Comparison of ENCODE assay signal across 22 cellular contexts in genomic region chr7:47548546-47548945, GRCh38. TPM values are rescaled to one million over a fixed set of nuclear protein-coding genes. Genes with fewer than 3 reads are reported as not detected.
"Had no signal": no experiment of that assay in that cellular context is flagged by ENCODE, and none has a peak within 500 bp of the region (broad histone marks: within the 10 kb centered on the region; RNA-seq: fewer than 3 reads in every experiment).

No MANE protein-coding gene starts in this region.

- H3K9me3 ChIP-seq: left lung, right lobe of liver, transverse colon had no signal

- DNase-seq: activated CD4-positive, alpha-beta T cell treated with anti-CD3 and anti-CD28 coated beads, Interleukin-2, amount 10 ng/mL, durations not matched to agents 7 days and 5 days; activated CD4-positive, CD25-positive, alpha-beta regulatory T cell treated with anti-CD3 and anti-CD28 coated beads, Interleukin-2, amount 50 U/mL, for 72 hours; activated CD8-positive, alpha-beta memory T cell treated with anti-CD3 and anti-CD28 coated beads, Interleukin-2, amount 10 ng/mL, durations not matched to agents 7 days and 5 days; activated CD8-positive, alpha-beta T cell treated with anti-CD3 and anti-CD28 coated beads for 36 hours; activated gamma-delta T cell; activated T-cell treated with anti-CD3 and anti-CD28 coated beads for 4 hours; dermis blood vessel endothelial cell; effector CD8-positive, alpha-beta T cell; erythroblast; occipital lobe; right lobe of liver; stimulated activated CD4-positive, alpha-beta T cell treated with anti-CD3 and anti-CD28 coated beads, Interleukin-2, amount 100 ng/mL, for 24 hours; transverse colon had no signal

- H3K27ac ChIP-seq: left lung, right lobe of liver, transverse colon, VCaP had no signal

- H3K4me1 Mint-ChIP-seq: activated CD4-positive, alpha-beta T cell treated with anti-CD3 and anti-CD28 coated beads, Interleukin-2, amount 10 ng/mL, durations not matched to agents 7 days and 5 days; activated CD8-positive, alpha-beta memory T cell treated with anti-CD3 and anti-CD28 coated beads, Interleukin-2, amount 10 ng/mL, durations not matched to agents 7 days and 5 days; stimulated activated effector memory CD8-positive, alpha-beta T cell treated with anti-CD3 and anti-CD28 coated beads, Interleukin-12 subunit alpha, Interleukin-12 subunit beta, amount 100 ng/mL, for 72 hours had no signal

- H3K4me3 Mint-ChIP-seq: activated CD4-positive, alpha-beta T cell treated with anti-CD3 and anti-CD28 coated beads, Interleukin-2, amount 10 ng/mL, durations not matched to agents 7 days and 5 days; activated CD8-positive, alpha-beta memory T cell treated with anti-CD3 and anti-CD28 coated beads, Interleukin-2, amount 10 ng/mL, durations not matched to agents 7 days and 5 days; activated CD8-positive, alpha-beta T cell treated with anti-CD3 and anti-CD28 coated beads for 36 hours; activated T-helper 1 cell treated with anti-CD3 and anti-CD28 coated beads, Interleukin-12 subunit alpha, Interleukin-12 subunit beta, Interleukin-2, Interleukin-4 antibody, amounts not matched to agents 30 ng/mL and 10 ng/mL and 1 ng/mL, durations not matched to agents 14 hours and 24 hours and 36 hours; brain; nephron; stimulated activated effector memory CD8-positive, alpha-beta T cell treated with anti-CD3 and anti-CD28 coated beads, Interleukin-12 subunit alpha, Interleukin-12 subunit beta, amount 100 ng/mL, for 72 hours; T-helper 2 cell treated with Interferon-gamma antibody and Interleukin-4, amounts not matched to agents 5 μg/mL and 100 μg/mL, for 36 hours had no signal

- H3K36me3 ChIP-seq: left lung, transverse colon had no signal

- H3K27me3 ChIP-seq: left lung, right lobe of liver, transverse colon had no signal

- ATAC-seq: activated CD8-positive, alpha-beta memory T cell treated with anti-CD3 and anti-CD28 coated beads, Interleukin-2, amount 10 ng/mL, durations not matched to agents 7 days and 5 days; activated CD8-positive, alpha-beta T cell treated with anti-CD3 and anti-CD28 coated beads for 36 hours; activated naive CD4-positive, alpha-beta T cell treated with anti-CD3 and anti-CD28 coated beads, Interleukin-2, amount 50 U/mL, for 72 hours; left lung; right lobe of liver; stimulated activated effector memory CD8-positive, alpha-beta T cell treated with anti-CD3 and anti-CD28 coated beads, Interleukin-12 subunit alpha, Interleukin-12 subunit beta, amount 100 ng/mL, for 72 hours had no signal

- H3K27ac Mint-ChIP-seq: activated CD4-positive, alpha-beta T cell treated with anti-CD3 and anti-CD28 coated beads, Interleukin-2, amount 10 ng/mL, durations not matched to agents 7 days and 5 days; activated CD8-positive, alpha-beta memory T cell treated with anti-CD3 and anti-CD28 coated beads, Interleukin-2, amount 10 ng/mL, durations not matched to agents 7 days and 5 days; activated CD8-positive, alpha-beta T cell treated with anti-CD3 and anti-CD28 coated beads for 36 hours; activated naive CD4-positive, alpha-beta T cell treated with anti-CD3 and anti-CD28 coated beads, Interleukin-2, amount 50 U/mL, for 72 hours; activated T-helper 1 cell treated with anti-CD3 and anti-CD28 coated beads, Interleukin-12 subunit alpha, Interleukin-12 subunit beta, Interleukin-2, Interleukin-4 antibody, amounts not matched to agents 30 ng/mL and 10 ng/mL and 1 ng/mL, durations not matched to agents 14 hours and 24 hours and 36 hours; brain; stimulated activated effector memory CD8-positive, alpha-beta T cell treated with anti-CD3 and anti-CD28 coated beads, Interleukin-12 subunit alpha, Interleukin-12 subunit beta, amount 100 ng/mL, for 72 hours; T-helper 2 cell treated with Interferon-gamma antibody and Interleukin-4, amounts not matched to agents 5 μg/mL and 100 μg/mL, for 36 hours had no signal

- H3K9me3 Mint-ChIP-seq: activated CD4-positive, alpha-beta T cell treated with anti-CD3 and anti-CD28 coated beads, Interleukin-2, amount 10 ng/mL, durations not matched to agents 7 days and 5 days; activated CD8-positive, alpha-beta T cell treated with anti-CD3 and anti-CD28 coated beads for 36 hours; activated naive CD4-positive, alpha-beta T cell treated with anti-CD3 and anti-CD28 coated beads, Interleukin-2, amount 50 U/mL, for 72 hours; activated T-helper 1 cell treated with anti-CD3 and anti-CD28 coated beads, Interleukin-12 subunit alpha, Interleukin-12 subunit beta, Interleukin-2, Interleukin-4 antibody, amounts not matched to agents 30 ng/mL and 10 ng/mL and 1 ng/mL, durations not matched to agents 14 hours and 24 hours and 36 hours; stimulated activated effector memory CD8-positive, alpha-beta T cell treated with anti-CD3 and anti-CD28 coated beads, Interleukin-12 subunit alpha, Interleukin-12 subunit beta, amount 100 ng/mL, for 72 hours; T-helper 2 cell treated with Interferon-gamma antibody and Interleukin-4, amounts not matched to agents 5 μg/mL and 100 μg/mL, for 36 hours had no signal

- H3K4me1 ChIP-seq: right lobe of liver had no signal

- H3K4me3 ChIP-seq: left lung, right lobe of liver, skin epidermis, transverse colon had no signal

- H3K36me3 Mint-ChIP-seq: activated CD8-positive, alpha-beta memory T cell treated with anti-CD3 and anti-CD28 coated beads, Interleukin-2, amount 10 ng/mL, durations not matched to agents 7 days and 5 days; activated naive CD4-positive, alpha-beta T cell treated with anti-CD3 and anti-CD28 coated beads, Interleukin-2, amount 50 U/mL, for 72 hours; stimulated activated effector memory CD8-positive, alpha-beta T cell treated with anti-CD3 and anti-CD28 coated beads, Interleukin-12 subunit alpha, Interleukin-12 subunit beta, amount 100 ng/mL, for 72 hours had no signal

- H3K27me3 Mint-ChIP-seq: activated CD4-positive, alpha-beta T cell treated with anti-CD3 and anti-CD28 coated beads, Interleukin-2, amount 10 ng/mL, durations not matched to agents 7 days and 5 days; activated CD8-positive, alpha-beta memory T cell treated with anti-CD3 and anti-CD28 coated beads, Interleukin-2, amount 10 ng/mL, durations not matched to agents 7 days and 5 days; activated CD8-positive, alpha-beta T cell treated with anti-CD3 and anti-CD28 coated beads for 36 hours; brain had no signal

RNA-seq across cellular contexts. Expression of gene TNS3, which starts 33.4 kb away (rescaled TPM):
- total RNA-seq: activated CD4-positive, alpha-beta T cell treated with anti-CD3 and anti-CD28 coated beads, Interleukin-2, amount 10 ng/mL, durations not matched to agents 7 days and 5 days had no signal
